Comparison of ENCODE assay signal across 8 cellular contexts in genomic region chr7:42237162-42237821, GRCh38. TPM values are rescaled to one million over a fixed set of nuclear protein-coding genes. Genes with fewer than 3 reads are reported as not detected.
A peak's percentile ranks its signal among the peaks of the same experiment; 100 is the strongest.
DNase-seq lines count a peak whose midpoint lies in the region; ATAC-seq and TF ChIP-seq lines count a peak whose summit lies in the region.

Gene GLI3 (minus strand): TSS chr7:42237209. CDS start chr7:42223253, 13,956 bp downstream.

- H3K9me3 ChIP-seq in mucosa of stomach (ENCODE audit: control insufficient read depth, low read length): no peaks in the 10 kb centered on the region

- peak within 1 kb of the TSS; percentile 43 for H3K4me3 ChIP-seq in mucosa of stomach (ENCODE audit: low read length)

- peak; percentile 55 for ATAC-seq in GM19397 (IDR thresholded peaks at IDR 0.05; ENCODE audit: unreplicated experiment)
- ATAC-seq in WTC11: peak; percentile 54

- peak within 1 kb of the TSS; percentile 89 for H3K4me3 Mint-ChIP-seq in WTC11
- peak within 1 kb of the TSS; percentile 96 for H3K4me3 Mint-ChIP-seq in type B pancreatic cell

- H3K9ac ChIP-seq in mucosa of stomach (ENCODE audit: low read length): peak within 1 kb of the TSS; percentile 33

- no peaks in the 10 kb centered on the region for H3K36me3 Mint-ChIP-seq in WTC11
- peaks cover 5% of the 10 kb centered on the region for H3K36me3 Mint-ChIP-seq in type B pancreatic cell

- POLR2A ChIA-PET in WTC11 (lab: Charles Lee): interaction anchor here (1.0 to 1.6 kb wide), 2 partner anchors 9 kb away, joined by 4 to 9 read pairs; no protein-coding TSS in a partner anchor

- no peak for TF ChIP-seq CTCF in WTC11 (IDR thresholded peaks at IDR 0.05)
- TF ChIP-seq CTCF in type B pancreatic cell (conservative IDR thresholded peaks at IDR 0.05): peak; percentile 30

- CTCF ChIA-PET in WTC11 (lab: Charles Lee): no interaction called here

- no peaks in the 10 kb centered on the region for H3K4me1 ChIP-seq in mucosa of stomach (ENCODE audit: control insufficient read depth, insufficient read depth, low read length)

- peaks cover 26% of the 10 kb centered on the region for H3K27me3 ChIP-seq in mucosa of stomach (ENCODE audit: control insufficient read depth, insufficient read depth, low read length)

- DNase-seq in DMS 273 treated with DMSO at 0.1 percent for 48 hours (lab: John Stamatoyannopoulos, UW): peak; percentile 33
- peak; percentile 92 for DNase-seq in HPDE6-E6E7 (ENCODE audit: extremely low spot score)
- peak; percentile 90 for DNase-seq in WTC11 (ENCODE audit: low spot score)
- peak; percentile 96 for DNase-seq in fibroblast of gingiva (ENCODE audit: low read depth)
- DNase-seq in type B pancreatic cell (ENCODE audit: extremely low spot score, unreplicated experiment): peak; percentile 88
- no peak for DNase-seq in cortex of kidney (lab: John Stamatoyannopoulos, UW)

- H3K27ac Mint-ChIP-seq in WTC11: peak within 1 kb of the TSS; percentile 97
- H3K27ac Mint-ChIP-seq in type B pancreatic cell: peak within 1 kb of the TSS; percentile 96

- H3K36me3 ChIP-seq in mucosa of stomach (ENCODE audit: control insufficient read depth, insufficient read depth, low read length): no peaks in the 10 kb centered on the region

- H3K4me1 Mint-ChIP-seq in WTC11 (peaks cover 51% of the 10 kb centered on the region), type B pancreatic cell (ENCODE audit: unreplicated experiment) (peaks cover 57% of the 10 kb centered on the region)

- H3K27me3 Mint-ChIP-seq in WTC11 (ENCODE audit: low read depth) (peaks cover 37% of the 10 kb centered on the region), type B pancreatic cell (peaks cover 23% of the 10 kb centered on the region)

- no peaks in the 10 kb centered on the region for H3K9me3 Mint-ChIP-seq in WTC11
- H3K9me3 Mint-ChIP-seq in type B pancreatic cell: no peaks in the 10 kb centered on the region

TF ChIP-seq in WTC11, 78 proteins besides CTCF, POLR2A, EP300 and RAD21 (continues in another document):
- TF ChIP-seq ZNF423 (CRISPR knock-in tag; IDR thresholded peaks at IDR 0.05) (peak; percentile 27), ZNF263 (CRISPR knock-in tag; IDR thresholded peaks at IDR 0.05; ENCODE audit: low read depth) (peak; percentile 98), E2F4 (CRISPR knock-in tag; IDR thresholded peaks at IDR 0.05; ENCODE audit: borderline replicate concordance, low read depth) (no peak; the same call in 1 of the 2 replicates), MAX (CRISPR knock-in tag; IDR thresholded peaks at IDR 0.05) (peak; percentile 34; the same call in 1 of the 2 replicates), HMGXB4 (CRISPR knock-in tag; IDR thresholded peaks at IDR 0.05) (peak; percentile 73; the same call in 1 of the 2 replicates), ZBTB21 (CRISPR knock-in tag; IDR thresholded peaks at IDR 0.05; ENCODE audit: borderline replicate concordance) (no peak), FOXP4 (CRISPR knock-in tag; IDR thresholded peaks at IDR 0.05) (no peak; the same call in 1 of the 2 replicates), ELF4 (CRISPR knock-in tag; IDR thresholded peaks at IDR 0.05; ENCODE audit: low read depth) (0 out of 2 replicates have a peak, but pooled peaks have one; percentile 23), ZNF281 (CRISPR knock-in tag; IDR thresholded peaks at IDR 0.05) (no peak), ETV6 (CRISPR knock-in tag; IDR thresholded peaks at IDR 0.05) (peak; percentile 23; the same call in 1 of the 2 replicates), PRDM15 (CRISPR knock-in tag; IDR thresholded peaks at IDR 0.05) (0 out of 2 replicates have a peak, but pooled peaks have one; percentile 19), HMGA2 (CRISPR knock-in tag; IDR thresholded peaks at IDR 0.05) (peak; percentile 26; the same call in 1 of the 2 replicates), SMAD3 (CRISPR knock-in tag; IDR thresholded peaks at IDR 0.05; ENCODE audit: borderline replicate concordance) (no peak)

RNA-seq across cellular contexts. Expression of gene GLI3, which starts in this region (rescaled TPM):
- total RNA-seq in WTC11 (2021) (41.0 to 46.2 TPM (median 42.1 TPM) in 3 replicates), type B pancreatic cell (ENCODE audit: low replicate concordance) (58.0 and 141 TPM in 2 replicates)
